1 cellular context compared by ENCODE assay signal in genomic region chr14:91778217-91778616, GRCh38.
TF ChIP-seq lines count a peak whose summit lies in the region.

No MANE protein-coding gene starts in this region.

TF ChIP-seq in IMR-90, 13 proteins besides CTCF, POLR2A, EP300 and RAD21 (continued from another document):
- TF ChIP-seq SMC3 (IDR thresholded peaks at IDR 0.05; ENCODE audit: low read depth, low read length): no peak
- no peak for TF ChIP-seq MXI1 (IDR thresholded peaks at IDR 0.05; ENCODE audit: borderline replicate concordance, low read depth, low read length)
- no peak for TF ChIP-seq FOS (IDR thresholded peaks at IDR 0.05; ENCODE audit: low read depth, low read length)
- TF ChIP-seq RFX5 (IDR thresholded peaks at IDR 0.05; ENCODE audit: low read depth, low read length): no peak
- no peak for TF ChIP-seq BHLHE40 (IDR thresholded peaks at IDR 0.05; ENCODE audit: low read depth, low read length)
- no peak for TF ChIP-seq USF2 (IDR thresholded peaks at IDR 0.05; ENCODE audit: low read depth, low read length)
- TF ChIP-seq ELK1 (IDR thresholded peaks at IDR 0.05; ENCODE audit: borderline replicate concordance, low read depth, low read length): no peak
- no peak for TF ChIP-seq RCOR1 (IDR thresholded peaks at IDR 0.05; ENCODE audit: insufficient replicate concordance, low read length)
